Comparison of ENCODE assay signal across 13 cellular contexts in genomic region chr15:98946301-98947255, GRCh38.
DNase-seq lines count a peak whose midpoint lies in the region; ATAC-seq and TF ChIP-seq lines count a peak whose summit lies in the region.
"Had no signal": no experiment of that assay in that cellular context is flagged by ENCODE, and none has a peak within 500 bp of the region (broad histone marks: within the 10 kb centered on the region; RNA-seq: fewer than 3 reads in every experiment).

No MANE protein-coding gene starts in this region.

- H3K9me3 ChIP-seq in esophagus squamous epithelium (no peaks in the 10 kb centered on the region), thyroid gland (no peaks in the 10 kb centered on the region)
- no peaks in the 10 kb centered on the region for H3K9me3 ChIP-seq in CD8-positive, alpha-beta memory T cell (ENCODE audit: low read length)

- ATAC-seq in GM21737 (IDR thresholded peaks at IDR 0.05; ENCODE audit: unreplicated experiment) = no peak
- ATAC-seq: stimulated activated naive CD8-positive, alpha-beta T cell treated with anti-CD3 and anti-CD28 coated beads, Interleukin-15, Interleukin-2, amounts not matched to agents 100 U/mL and 50 U/mL, for 24 hours; T-helper 17 cell had no signal

- TF ChIP-seq CTCF in esophagus squamous epithelium (IDR thresholded peaks at IDR 0.05) (no peak), thyroid gland (IDR thresholded peaks at IDR 0.05) (no peak)

- peaks cover 0 to 11% (median 1%) of the 10 kb centered on the region in 3 donors for H3K36me3 Mint-ChIP-seq in CD8-positive, alpha-beta memory T cell

- H3K4me1 ChIP-seq in esophagus squamous epithelium (peaks cover 0 to 32% (median 0%) of the 10 kb centered on the region in 3 donors), thyroid gland (peaks cover 24 to 27% of the 10 kb centered on the region in 2 donors)
- no peaks in the 10 kb centered on the region for H3K4me1 ChIP-seq in CD8-positive, alpha-beta memory T cell (ENCODE audit: insufficient read depth, low read length)

- H3K9me3 Mint-ChIP-seq in CD8-positive, alpha-beta memory T cell = no peaks in the 10 kb centered on the region

- peak overlapping the region in 1 of 8 donors; percentile 47 for H3K27ac Mint-ChIP-seq in CD8-positive, alpha-beta memory T cell
- H3K27ac Mint-ChIP-seq: T-helper 17 cell had no signal

- H3K27me3 Mint-ChIP-seq in CD8-positive, alpha-beta memory T cell = no peaks in the 10 kb centered on the region
- H3K27me3 Mint-ChIP-seq: T-helper 17 cell had no signal

- H3K27me3 ChIP-seq in esophagus squamous epithelium (no peaks in the 10 kb centered on the region), thyroid gland (no peaks in the 10 kb centered on the region)
- H3K27me3 ChIP-seq in CD8-positive, alpha-beta memory T cell (ENCODE audit: insufficient read depth, low read length, poor library complexity, severe bottlenecking) = no peaks in the 10 kb centered on the region
- H3K27me3 ChIP-seq: cardiac muscle cell had no signal

- POLR2A ChIA-PET in CD8-positive, alpha-beta memory T cell (lab: Charles Lee) = no interaction called here

- DNase-seq in RPMI7951 (ENCODE audit: low read depth) (peak; percentile 61), esophagus squamous epithelium (lab: John Stamatoyannopoulos, UW) (no peak), medulla oblongata (ENCODE audit: extremely low spot score) (peak; percentile 74), thyroid gland (peak in 1 of 2 donors; percentile 24)
- no peak for DNase-seq in CD8-positive, alpha-beta memory T cell
- DNase-seq in activated effector memory CD4-positive, alpha-beta T cell treated with anti-CD3 and anti-CD28 coated beads, Interleukin-2, amount 50 U/mL, for 16 hours = no peak
- DNase-seq: activated CD8-positive, alpha-beta memory T cell treated with anti-CD3 and anti-CD28 coated beads, Interleukin-2, amount 50 U/mL, for 4 hours; DMS 273 treated with DMSO at 0.1 percent for 48 hours; NCI-H146; stimulated activated naive CD8-positive, alpha-beta T cell treated with anti-CD3 and anti-CD28 coated beads, Interleukin-15, Interleukin-2, amounts not matched to agents 100 U/mL and 50 U/mL, for 24 hours; T-helper 17 cell had no signal

- H3K4me3 ChIP-seq in esophagus squamous epithelium (no peak overlapping the region), thyroid gland (replicated peaks in 1 of 3) (no peak overlapping the region)
- H3K4me3 ChIP-seq in CD8-positive, alpha-beta memory T cell (ENCODE audit: low read length) = no peak overlapping the region
- H3K4me3 ChIP-seq: cardiac muscle cell had no signal

- no peak overlapping the region for H3K4me3 Mint-ChIP-seq in CD8-positive, alpha-beta memory T cell
- H3K4me3 Mint-ChIP-seq: T-helper 17 cell had no signal

- no peaks in the 10 kb centered on the region for H3K4me1 Mint-ChIP-seq in CD8-positive, alpha-beta memory T cell

- H3K27ac ChIP-seq in esophagus squamous epithelium (peak overlapping the region in 3 of 4 donors; percentile 53 to 65 (median 54)), thyroid gland (peak overlapping the region in 2 of 3 donors; percentile 4 to 78)
- H3K27ac ChIP-seq in CD8-positive, alpha-beta memory T cell (ENCODE audit: low read depth, low read length) = no peak overlapping the region
- H3K27ac ChIP-seq: cardiac muscle cell had no signal

- WGBS in esophagus squamous epithelium, 2 donors = 60 to 71% methylated on average over 14 to 15 of the region's 15 CpGs
- WGBS in thyroid gland, 2 donors = 79 to 85% methylated on average over 15 of the region's 15 CpGs

- peaks cover 0 to 99% (median 21%) of the 10 kb centered on the region in 3 donors for H3K36me3 ChIP-seq in esophagus squamous epithelium
- peaks cover 16 to 20% of the 10 kb centered on the region in 2 donors for H3K36me3 ChIP-seq in thyroid gland
- peaks cover 9% of the 10 kb centered on the region for H3K36me3 ChIP-seq in CD8-positive, alpha-beta memory T cell (ENCODE audit: insufficient read depth, low read length)

- TF ChIP-seq POLR2A in esophagus squamous epithelium (IDR thresholded peaks at IDR 0.05) (no peak), thyroid gland (IDR thresholded peaks at IDR 0.05) (no peak)

- intact Hi-C loops in esophagus squamous epithelium (cut with DNase I) = no loop called here
- intact Hi-C loops in thyroid gland (cut with DNase I) = no loop called here

- CTCF ChIA-PET in CD8-positive, alpha-beta memory T cell (lab: Charles Lee) = interaction anchor here (0.8 kb wide), 1 partner anchor 10 kb away, joined by 3 read pairs; no protein-coding TSS in a partner anchor

Comparison
In these comparisons a context has a peak if more than half of its experiments do, and no peak if none do; other contexts are left out.
1. DNase-seq: peak in RPMI7951 (single experiment) and medulla oblongata (single experiment); none in esophagus squamous epithelium (single experiment), CD8-positive, alpha-beta memory T cell (0 of 5) and activated effector memory CD4-positive, alpha-beta T cell treated with anti-CD3 and anti-CD28 coated beads, Interleukin-2, amount 50 U/mL, for 16 hours (single experiment).